23 cellular contexts compared by ENCODE assay signal in the genomic region with DNA sequence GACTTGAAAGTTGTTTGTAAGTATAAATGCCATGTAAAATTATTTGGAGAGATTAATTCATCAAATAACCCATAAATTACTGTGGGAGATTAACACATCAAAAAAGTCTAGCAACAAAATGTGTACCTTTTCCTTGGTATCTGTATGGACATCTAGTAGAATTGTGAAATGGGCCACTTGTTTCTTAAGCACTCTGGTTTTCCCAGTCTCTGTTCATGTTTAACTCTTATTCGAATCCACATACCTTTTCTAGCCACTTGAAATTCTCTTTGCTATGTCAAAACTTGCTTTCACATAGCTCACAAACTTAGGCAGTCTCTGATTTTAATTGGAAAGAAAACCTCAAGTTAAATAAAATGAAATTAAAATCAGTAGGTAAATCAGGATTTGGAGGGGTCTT.
"Had no signal": no experiment of that assay in that cellular context is flagged by ENCODE, and none has a peak within 500 bp of the region (broad histone marks: within the 10 kb centered on the region; RNA-seq: fewer than 3 reads in every experiment).

No MANE protein-coding gene starts in this region.

- H3K4me1 ChIP-seq: colonic mucosa, esophagus muscularis mucosa, esophagus squamous epithelium, foreskin keratinocyte, gastrocnemius medialis, heart left ventricle had no signal

- H3K27me3 ChIP-seq: colonic mucosa, dorsolateral prefrontal cortex, esophagus muscularis mucosa, esophagus squamous epithelium, foreskin keratinocyte, gastrocnemius medialis, gastroesophageal sphincter, heart left ventricle had no signal

- H3K27me3 Mint-ChIP-seq: dendritic cell treated with granulocyte-macrophage colony-stimulating factor and Interleukin-4, amounts not matched to agents 40 ng/mL and 50 ng/mL, for 4 days; effector memory CD8-positive, alpha-beta T cell had no signal

- H3K27ac Mint-ChIP-seq: dendritic cell treated with granulocyte-macrophage colony-stimulating factor and Interleukin-4, amounts not matched to agents 40 ng/mL and 50 ng/mL, for 4 days; effector memory CD8-positive, alpha-beta T cell; endodermal cell had no signal

- H3K36me3 ChIP-seq: colonic mucosa, esophagus muscularis mucosa, esophagus squamous epithelium, gastrocnemius medialis, gastroesophageal sphincter, heart left ventricle had no signal

- H3K4me3 ChIP-seq: colonic mucosa, coronary artery, dorsolateral prefrontal cortex, esophagus muscularis mucosa, esophagus squamous epithelium, gastrocnemius medialis, gastroesophageal sphincter, heart left ventricle had no signal

- H3K4me1 Mint-ChIP-seq: endodermal cell had no signal

- DNase-seq: colonic mucosa; dermis blood vessel endothelial cell; dorsolateral prefrontal cortex; effector CD4-positive, alpha-beta T cell; effector CD8-positive, alpha-beta T cell; effector memory CD4-positive, alpha-beta T cell; effector memory CD8-positive, alpha-beta T cell; endodermal cell; erythroblast; esophagus squamous epithelium; foreskin fibroblast; foreskin keratinocyte; foreskin melanocyte; gastrocnemius medialis; glutamatergic neuron; head of caudate nucleus; heart left ventricle had no signal

- H3K9me3 ChIP-seq: colonic mucosa, esophagus muscularis mucosa, gastrocnemius medialis, gastroesophageal sphincter had no signal

- H3K4me3 Mint-ChIP-seq: dendritic cell treated with granulocyte-macrophage colony-stimulating factor and Interleukin-4, amounts not matched to agents 40 ng/mL and 50 ng/mL, for 4 days; effector memory CD8-positive, alpha-beta T cell; endodermal cell had no signal

- H3K27ac ChIP-seq: colonic mucosa, coronary artery, dorsolateral prefrontal cortex, epithelial cell of prostate, esophagus muscularis mucosa, esophagus squamous epithelium, foreskin keratinocyte, gastrocnemius medialis, gastroesophageal sphincter, heart left ventricle had no signal

- ATAC-seq: effector memory CD8-positive, alpha-beta T cell; esophagus mucosa; foreskin keratinocyte; gastrocnemius medialis; gastroesophageal sphincter; heart left ventricle had no signal
